In genomic region chr20:36314734-36315544, GRCh38 we compare ENCODE assay signal across 18 cellular contexts. TPM values are rescaled to one million over a fixed set of nuclear protein-coding genes. Genes with fewer than 3 reads are reported as not detected.
DNase-seq lines count a peak whose midpoint lies in the region; ATAC-seq, FAIRE-seq and TF ChIP-seq lines count a peak whose summit lies in the region.
"Had no signal": no experiment of that assay in that cellular context is flagged by ENCODE, and none has a peak within 500 bp of the region (broad histone marks: within the 10 kb centered on the region; RNA-seq: fewer than 3 reads in every experiment).

No MANE protein-coding gene starts in this region.

- RAD21 ChIA-PET in GM12878 (lab: Charles Lee; ENCODE audit: unreplicated experiment): no interaction called here

- H3K79me2 ChIP-seq in GM12878 (ENCODE audit: control insufficient read depth, insufficient read depth, low read length): no peaks in the 10 kb centered on the region

- no peaks in the 10 kb centered on the region for H3K36me3 Mint-ChIP-seq in activated CD4-positive, alpha-beta memory T cell treated with anti-CD3 and anti-CD28 coated beads for 36 hours
- no peaks in the 10 kb centered on the region for H3K36me3 Mint-ChIP-seq in activated CD4-positive, alpha-beta memory T cell treated with anti-CD3 and anti-CD28 coated beads, Interleukin-2, amount 10 ng/mL, durations not matched to agents 7 days and 5 days (ENCODE audit: low read depth)
- no peaks in the 10 kb centered on the region for H3K36me3 Mint-ChIP-seq in progenitor cell of endocrine pancreas (ENCODE audit: insufficient read depth)
- H3K36me3 Mint-ChIP-seq: IgD-negative memory B cell had no signal

- intact Hi-C loops in activated CD4-positive, alpha-beta memory T cell treated with anti-CD3 and anti-CD28 coated beads for 36 hours (cut with micrococcal nuclease): no loop called here
- intact Hi-C loops in GM12878 (cut with micrococcal nuclease; ENCODE audit: unreplicated experiment): no loop called here

- FAIRE-seq in GM12878 (lab: Jason Lieb, UNC): no peak

- TF ChIP-seq EP300 in GM12878 (IDR thresholded peaks at IDR 0.05; ENCODE audit: borderline replicate concordance in 1 of 2, control insufficient read depth in 1 of 2, low read depth in 2 of 2, low read length in 2 of 2): no peak

- 50% methylated on average over 11 of the region's 12 CpGs for WGBS in GM12878 (ENCODE audit: insufficient coverage, insufficient replicate concordance, low lambda C conversion rate, missing lambda C conversion rate)

- TF ChIP-seq RAD21 in GM12878 (IDR thresholded peaks at IDR 0.05; ENCODE audit: insufficient read depth, low read depth, low read length): no peak

- H3K9ac ChIP-seq in GM12878 (ENCODE audit: control insufficient read depth, insufficient read depth, low read length): no peak overlapping the region

- H3K4me3 ChIP-seq in GM12878: no peak overlapping the region
- no peak overlapping the region for H3K4me3 ChIP-seq in foreskin fibroblast (ENCODE audit: low read depth in 1 of 2, low read length in 2 of 2)
- H3K4me3 ChIP-seq: gastrocnemius medialis, mucosa of descending colon, right atrium auricular region had no signal

- no peak overlapping the region for H3K4me3 Mint-ChIP-seq in activated CD4-positive, alpha-beta memory T cell treated with anti-CD3 and anti-CD28 coated beads for 36 hours
- no peak overlapping the region for H3K4me3 Mint-ChIP-seq in activated CD4-positive, alpha-beta memory T cell treated with anti-CD3 and anti-CD28 coated beads, Interleukin-2, amount 10 ng/mL, durations not matched to agents 7 days and 5 days
- no peak overlapping the region for H3K4me3 Mint-ChIP-seq in progenitor cell of endocrine pancreas (ENCODE audit: low read depth)
- H3K4me3 Mint-ChIP-seq: CD8-positive, alpha-beta memory T cell; IgD-negative memory B cell had no signal

- H3K4me1 Mint-ChIP-seq in activated CD4-positive, alpha-beta memory T cell treated with anti-CD3 and anti-CD28 coated beads for 36 hours (ENCODE audit: low read depth): no peaks in the 10 kb centered on the region
- no peaks in the 10 kb centered on the region for H3K4me1 Mint-ChIP-seq in activated CD4-positive, alpha-beta memory T cell treated with anti-CD3 and anti-CD28 coated beads, Interleukin-2, amount 10 ng/mL, durations not matched to agents 7 days and 5 days
- H3K4me1 Mint-ChIP-seq in progenitor cell of endocrine pancreas (ENCODE audit: low read depth): no peaks in the 10 kb centered on the region
- H3K4me1 Mint-ChIP-seq: CD8-positive, alpha-beta memory T cell; IgD-negative memory B cell had no signal

- H3K27ac Mint-ChIP-seq in activated CD4-positive, alpha-beta memory T cell treated with anti-CD3 and anti-CD28 coated beads for 36 hours: no peak overlapping the region
- H3K27ac Mint-ChIP-seq in activated CD4-positive, alpha-beta memory T cell treated with anti-CD3 and anti-CD28 coated beads, Interleukin-2, amount 10 ng/mL, durations not matched to agents 7 days and 5 days: no peak overlapping the region
- peak overlapping the region; percentile 72 for H3K27ac Mint-ChIP-seq in progenitor cell of endocrine pancreas
- H3K27ac Mint-ChIP-seq: IgD-negative memory B cell had no signal

- H3K27me3 Mint-ChIP-seq in activated CD4-positive, alpha-beta memory T cell treated with anti-CD3 and anti-CD28 coated beads for 36 hours: peaks cover 6% of the 10 kb centered on the region
- H3K27me3 Mint-ChIP-seq in activated CD4-positive, alpha-beta memory T cell treated with anti-CD3 and anti-CD28 coated beads, Interleukin-2, amount 10 ng/mL, durations not matched to agents 7 days and 5 days: peaks cover 3% of the 10 kb centered on the region
- H3K27me3 Mint-ChIP-seq in progenitor cell of endocrine pancreas: peaks cover 46% of the 10 kb centered on the region

- no peaks in the 10 kb centered on the region for H3K9me3 ChIP-seq in GM12878 (replicated peaks; ENCODE audit: control insufficient read depth, insufficient read depth, low read length)
- H3K9me3 ChIP-seq: gastrocnemius medialis, mucosa of descending colon, neutrophil, right atrium auricular region had no signal

- TF ChIP-seq CTCF in GM12878 (IDR thresholded peaks at IDR 0.05 in 2 of 3, conservative IDR thresholded peaks at IDR 0.05 in 1 of 3; ENCODE audit: control insufficient read depth in 2 of 3, extremely low read depth in 1 of 3, insufficient read depth in 1 of 3, low read depth in 3 of 3, low read length in 3 of 3) (no peak), progenitor cell of endocrine pancreas (IDR thresholded peaks at IDR 0.05; ENCODE audit: unreplicated experiment) (no peak), foreskin fibroblast (IDR thresholded peaks at IDR 0.05; ENCODE audit: low read depth, low read length) (no peak)

- H3K9me3 Mint-ChIP-seq in activated CD4-positive, alpha-beta memory T cell treated with anti-CD3 and anti-CD28 coated beads for 36 hours: no peaks in the 10 kb centered on the region
- H3K9me3 Mint-ChIP-seq in activated CD4-positive, alpha-beta memory T cell treated with anti-CD3 and anti-CD28 coated beads, Interleukin-2, amount 10 ng/mL, durations not matched to agents 7 days and 5 days: no peaks in the 10 kb centered on the region
- H3K9me3 Mint-ChIP-seq in progenitor cell of endocrine pancreas (ENCODE audit: low read depth): no peaks in the 10 kb centered on the region
- H3K9me3 Mint-ChIP-seq: CD8-positive, alpha-beta memory T cell; IgD-negative memory B cell had no signal

- no peak overlapping the region for H2AFZ ChIP-seq in GM12878 (ENCODE audit: control insufficient read depth, low read depth, low read length)

- H3K4me1 ChIP-seq in GM12878 (ENCODE audit: control insufficient read depth, insufficient read depth, low read length): no peaks in the 10 kb centered on the region
- H3K4me1 ChIP-seq: gastrocnemius medialis, right atrium auricular region had no signal

- no peak overlapping the region for H3K27ac ChIP-seq in GM12878 (ENCODE audit: control insufficient read depth, insufficient read depth)
- H3K27ac ChIP-seq: gastrocnemius medialis, neutrophil, right atrium auricular region had no signal

- TF ChIP-seq POLR2A in GM12878 (IDR thresholded peaks at IDR 0.05; ENCODE audit: low read depth, low read length): no peak

- no peak overlapping the region for H3K4me2 ChIP-seq in GM12878 (ENCODE audit: control insufficient read depth, insufficient read depth)

- CTCF ChIA-PET in activated CD4-positive, alpha-beta memory T cell treated with anti-CD3 and anti-CD28 coated beads for 36 hours (lab: Charles Lee): no interaction called here
- CTCF ChIA-PET in activated CD4-positive, alpha-beta memory T cell treated with anti-CD3 and anti-CD28 coated beads, Interleukin-2, amount 10 ng/mL, durations not matched to agents 7 days and 5 days (lab: Charles Lee): no interaction called here
- CTCF ChIA-PET in HEK293T (lab: Yijun Ruan, JAX) (no interaction called here), GM12878 (lab: Yijun Ruan, JAX) (no interaction called here)

- SMC1A ChIA-PET in GM12878 (lab: Charles Lee; ENCODE audit: uncharacterized antibody, unreplicated experiment): no interaction called here

- no peaks in the 10 kb centered on the region for H3K27me3 ChIP-seq in GM12878 (replicated peaks in 1 of 2; ENCODE audit: control insufficient read depth in 2 of 2, insufficient read depth in 2 of 2, low read length in 1 of 2)
- H3K27me3 ChIP-seq: right atrium auricular region had no signal

- no TSS peak for BruUV-seq in GM12878 (replicated peaks; lab: Mats Ljungman, UMichigan)

- no peaks in the 10 kb centered on the region for H3K36me3 ChIP-seq in GM12878 (ENCODE audit: control insufficient read depth in 2 of 2, insufficient read depth in 2 of 2, low read length in 1 of 2)
- H3K36me3 ChIP-seq: gastrocnemius medialis, neutrophil, right atrium auricular region had no signal

- DNase-seq in activated CD4-positive, alpha-beta memory T cell treated with anti-CD3 and anti-CD28 coated beads for 36 hours: peak; percentile 7
- no peak for DNase-seq in activated CD4-positive, alpha-beta memory T cell treated with anti-CD3 and anti-CD28 coated beads, Interleukin-2, amount 10 ng/mL, durations not matched to agents 7 days and 5 days
- DNase-seq in HEK293T (ENCODE audit: extremely low spot score): no peak
- no peak for DNase-seq in GM12878 (ENCODE audit: low read depth, low spot score)
- DNase-seq in progenitor cell of endocrine pancreas (ENCODE audit: low spot score, unreplicated experiment): no peak
- no peak for DNase-seq in NCI-H446 treated with DMSO at 0.1 percent for 48 hours (lab: John Stamatoyannopoulos, UW)
- DNase-seq in foreskin fibroblast: no peak
- DNase-seq in HuH-7 (ENCODE audit: low spot score): no peak
- DNase-seq: activated naive CD4-positive, alpha-beta T cell; gastrocnemius medialis; left colon; mucosa of descending colon; NCI-H1092; NK-92 treated with Interleukin-12 subunit alpha and Interleukin-12 subunit beta, amount 100 ng/mL, for 24 hours had no signal

- in situ Hi-C loops in GM12878 (cut with MboI): no loop called here

- POLR2A ChIA-PET in activated CD4-positive, alpha-beta memory T cell treated with anti-CD3 and anti-CD28 coated beads for 36 hours (lab: Charles Lee): no interaction called here
- POLR2A ChIA-PET in activated CD4-positive, alpha-beta memory T cell treated with anti-CD3 and anti-CD28 coated beads, Interleukin-2, amount 10 ng/mL, durations not matched to agents 7 days and 5 days (lab: Charles Lee): no interaction called here
- POLR2A ChIA-PET in HEK293T (lab: Yijun Ruan, JAX): no interaction called here
- POLR2A ChIA-PET in GM12878 (lab: Charles Lee): no interaction called here

- ATAC-seq in GM12878: no peak; the same call in 2 of the 3 replicates
- ATAC-seq: gastrocnemius medialis, left colon, mucosa of descending colon had no signal

- H4K20me1 ChIP-seq in GM12878 (ENCODE audit: control insufficient read depth, insufficient read depth): no peaks in the 10 kb centered on the region

RNA-seq across cellular contexts. Expression of gene DLGAP4, which starts 8.8 kb away (rescaled TPM):
- 10 to 100 TPM; 18.5 to 18.8 TPM for total RNA-seq in activated CD4-positive, alpha-beta memory T cell treated with anti-CD3 and anti-CD28 coated beads for 36 hours
- total RNA-seq in activated CD4-positive, alpha-beta memory T cell treated with anti-CD3 and anti-CD28 coated beads, Interleukin-2, amount 10 ng/mL, durations not matched to agents 7 days and 5 days: 10 to 100 TPM; 40.2 to 44.2 TPM
- 91.2 and 105 TPM in 2 replicates for total RNA-seq in GM12878 (2013; cell fraction: nucleolus; rRNA removed)
- total RNA-seq in GM12878 (2014; rRNA removed) (13.3 and 14.8 TPM in 2 replicates), GM12878 (2014; rRNA removed; fragmentation: Illumina TruSeq; extraction: Trizol) (9.7 and 12.1 TPM in 2 replicates), GM12878 (2021) (42.4 and 43.3 TPM in 2 replicates), progenitor cell of endocrine pancreas (101 and 109 TPM in 2 replicates)
- polyA plus RNA-seq in GM12878 (2011; ENCODE audit: low read depth): 9.4 TPM
- polyA plus RNA-seq in GM12878 (2011; rRNA removed) (6.4 and 9.6 TPM in 2 replicates), GM12878 (2014; fragmentation: Illumina TruSeq; extraction: Trizol) (22.5 and 29.6 TPM in 2 replicates), GM12878 (2014; fragmentation: Nextera tagmentation; extraction: Ambion mirVana) (under 1 TPM; 0.42 to 0.90 TPM), GM12878 (2014; rRNA removed) (25.3 and 28.8 TPM in 2 replicates), GM12878 (2016; fragmentation: Nextera tagmentation; extraction: Ambion mirVana) (10 to 100 TPM; 24.6 to 28.2 TPM)
- 23.0 and 25.4 TPM in 2 replicates for polyA plus RNA-seq in GM12878 (2011; cell fraction: cytosol; rRNA removed)
- polyA plus RNA-seq in GM12878 (2011; cell fraction: nucleus; rRNA removed): 81.8 and 95.7 TPM in 2 replicates
- polyA plus RNA-seq in GM12878 (2012): 22.7 and 28.5 TPM in 2 replicates
- polyA minus RNA-seq in GM12878 (2011; rRNA and poly(A)+ RNA removed): 16.2 and 32.1 TPM in 2 replicates
- polyA minus RNA-seq in GM12878 (2011; cell fraction: cytosol; rRNA and poly(A)+ RNA removed): 18.9 and 29.1 TPM in 2 replicates
- 20.8 and 27.7 TPM in 2 replicates for polyA minus RNA-seq in GM12878 (2011; cell fraction: nucleus; rRNA and poly(A)+ RNA removed)
